In genomic region chr4:143397335-143397734, GRCh38 we compare ENCODE assay signal across 23 cellular contexts.
DNase-seq lines count a peak whose midpoint lies in the region; TF ChIP-seq lines count a peak whose summit lies in the region.
"Had no signal": no experiment of that assay in that cellular context is flagged by ENCODE, and none has a peak within 500 bp of the region (broad histone marks: within the 10 kb centered on the region; RNA-seq: fewer than 3 reads in every experiment).

No MANE protein-coding gene starts in this region.

- POLR2A ChIA-PET in AG04449 (lab: Yijun Ruan, JAX): interaction anchor here (1.1 kb wide), 1 partner anchor 86 kb away, joined by 3 read pairs; no protein-coding TSS in a partner anchor

- H3K4me3 ChIP-seq in AG04449 (ENCODE audit: low read depth, low read length): no peak overlapping the region
- no peak overlapping the region for H3K4me3 ChIP-seq in endodermal cell (ENCODE audit: low read length)
- H3K4me3 ChIP-seq: lung, stomach had no signal

- TF ChIP-seq CTCF in AG04449 (IDR thresholded peaks at IDR 0.05; ENCODE audit: insufficient read depth, low read length, missing control alignments) (no peak), mesothelial cell of epicardium (IDR thresholded peaks at IDR 0.05; ENCODE audit: unreplicated experiment) (no peak), endodermal cell (conservative IDR thresholded peaks at IDR 0.05) (no peak)

- peak overlapping the region; percentile 34 for H3K27ac Mint-ChIP-seq in mesothelial cell of epicardium
- H3K27ac Mint-ChIP-seq in endodermal cell: no peak overlapping the region
- H3K27ac Mint-ChIP-seq: activated CD4-positive, alpha-beta memory T cell treated with anti-CD3 and anti-CD28 coated beads for 36 hours; T-helper 17 cell had no signal

- no peaks in the 10 kb centered on the region for H3K4me1 ChIP-seq in endodermal cell (ENCODE audit: control insufficient read depth, insufficient read depth, low read length)

- CTCF ChIA-PET in AG04449 (lab: Yijun Ruan, JAX): interaction anchor here (0.6 to 2.2 kb wide), 5 partner anchors 12 to 190 kb away, joined by 3 to 8 read pairs (median 5); no protein-coding TSS in a partner anchor

- 86% methylated on average over 1 of the region's 1 CpG; no CpG with 5 or more reads in 1 of the 2 experiments for WGBS in endodermal cell (ENCODE audit: insufficient coverage in 1 of 2, insufficient read length in 1 of 2), 2 experiments

- no peaks in the 10 kb centered on the region for H3K9me3 Mint-ChIP-seq in mesothelial cell of epicardium
- H3K9me3 Mint-ChIP-seq in endodermal cell: no peaks in the 10 kb centered on the region
- H3K9me3 Mint-ChIP-seq: activated CD4-positive, alpha-beta memory T cell treated with anti-CD3 and anti-CD28 coated beads for 36 hours had no signal

- DNase-seq in AG04449 (ENCODE audit: low read depth, low spot score) (peak; percentile 33), LHCN-M2 (ENCODE audit: low read depth) (peak; percentile 56), dedifferentiated amniotic fluid mesenchymal stem cell (ENCODE audit: extremely low spot score) (peak; percentile 55), mesothelial cell of epicardium (ENCODE audit: low spot score in 2 of 2, unreplicated experiment in 2 of 2) (no peak), SK-N-DZ (ENCODE audit: low spot score) (no peak), NCI-H774 (lab: John Stamatoyannopoulos, UW) (no peak), endodermal cell (no peak)
- DNase-seq in activated naive CD4-positive, alpha-beta T cell treated with anti-CD3 and anti-CD28 coated beads, Interleukin-2, amount 50 U/mL, for 16 hours: no peak
- DNase-seq: activated CD4-positive, alpha-beta memory T cell treated with anti-CD3 and anti-CD28 coated beads for 36 hours; activated T-cell treated with anti-CD3 and anti-CD28 coated beads for 4 hours; C1 segment of cervical spinal cord; GOT3; head of caudate nucleus; NCI-H1105 treated with DMSO at 0.1 percent for 48 hours; NCI-H2107; NCI-H524; SHP77; small intestine; stimulated activated CD4-positive, alpha-beta T cell treated with anti-CD3 and anti-CD28 coated beads, Interleukin-4, amount 100 ng/mL, for 24 hours; stomach; T-helper 17 cell had no signal

- H3K9ac ChIP-seq in endodermal cell (ENCODE audit: extremely low read depth, low read length, poor library complexity, severe bottlenecking): no peak overlapping the region

- no peaks in the 10 kb centered on the region for H3K27me3 ChIP-seq in endodermal cell (ENCODE audit: control insufficient read depth, insufficient read depth, low read length, poor library complexity, severe bottlenecking)
- H3K27me3 ChIP-seq: stomach had no signal

- no peaks in the 10 kb centered on the region for H3K36me3 ChIP-seq in endodermal cell (ENCODE audit: control insufficient read depth, insufficient read depth, low read length)
- H3K36me3 ChIP-seq: stomach had no signal

- peaks cover 22% of the 10 kb centered on the region for H3K4me1 Mint-ChIP-seq in mesothelial cell of epicardium
- H3K4me1 Mint-ChIP-seq in endodermal cell: peaks cover 11% of the 10 kb centered on the region

- no peaks in the 10 kb centered on the region for H3K9me3 ChIP-seq in endodermal cell (ENCODE audit: control insufficient read depth, low read length)
- H3K9me3 ChIP-seq: stomach had no signal

- H3K27ac ChIP-seq in endodermal cell (ENCODE audit: low read depth, low read length): no peak overlapping the region
- H3K27ac ChIP-seq: VCaP had no signal

- H3K36me3 Mint-ChIP-seq in mesothelial cell of epicardium (no peaks in the 10 kb centered on the region), endodermal cell (ENCODE audit: low read depth) (no peaks in the 10 kb centered on the region)
- H3K36me3 Mint-ChIP-seq: activated CD4-positive, alpha-beta memory T cell treated with anti-CD3 and anti-CD28 coated beads for 36 hours had no signal

- no peaks in the 10 kb centered on the region for H3K27me3 Mint-ChIP-seq in mesothelial cell of epicardium (ENCODE audit: low read depth)
- H3K27me3 Mint-ChIP-seq in endodermal cell (ENCODE audit: insufficient read depth): no peaks in the 10 kb centered on the region

- H3K4me3 Mint-ChIP-seq in mesothelial cell of epicardium: no peak overlapping the region
- no peak overlapping the region for H3K4me3 Mint-ChIP-seq in endodermal cell
- H3K4me3 Mint-ChIP-seq: activated CD4-positive, alpha-beta memory T cell treated with anti-CD3 and anti-CD28 coated beads for 36 hours; T-helper 17 cell had no signal

Comparison
In these comparisons a context has a peak if more than half of its experiments do, and no peak if none do; other contexts are left out.
1. DNase-seq: peak in AG04449 (single experiment), LHCN-M2 (single experiment) and dedifferentiated amniotic fluid mesenchymal stem cell (single experiment); none in mesothelial cell of epicardium (0 of 2), SK-N-DZ (single experiment), activated naive CD4-positive, alpha-beta T cell treated with anti-CD3 and anti-CD28 coated beads, Interleukin-2, amount 50 U/mL, for 16 hours (single experiment), NCI-H774 (single experiment) and endodermal cell (single experiment).